ENCODE assay signal across 8 cellular contexts in genomic region chr11:76371170-76371569, GRCh38. TPM values are rescaled to one million over a fixed set of nuclear protein-coding genes. Genes with fewer than 3 reads are reported as not detected.
DNase-seq lines count a peak whose midpoint lies in the region; ATAC-seq lines count a peak whose summit lies in the region.

No MANE protein-coding gene starts in this region.

- H3K36me3 ChIP-seq in ACC112 (ENCODE audit: insufficient read depth, low read length) = no peaks in the 10 kb centered on the region

- H3K27me3 ChIP-seq in ACC112 (ENCODE audit: insufficient read depth, low read length) = no peaks in the 10 kb centered on the region

- no peak overlapping the region for H2AFZ ChIP-seq in ACC112 (ENCODE audit: low read length, unreplicated experiment)

- in situ Hi-C loops in KBM-7 (cut with MboI; ENCODE audit: low pct_unique_long_range_greater_than_20kb, low sequenced_read_pairs) = no loop called here

- peak overlapping the region; percentile 43 for H3K27ac ChIP-seq in ACC112 (ENCODE audit: low read depth, low read length)

- ATAC-seq in GM19463 (IDR thresholded peaks at IDR 0.05; ENCODE audit: unreplicated experiment) (peak; percentile 89), esophagus mucosa (peak; percentile 69)

- H3K4me3 ChIP-seq in ACC112 (ENCODE audit: low read depth, low read length) = no peak overlapping the region

- peaks cover 85% of the 10 kb centered on the region for H3K79me2 ChIP-seq in ACC112 (ENCODE audit: control insufficient read depth, insufficient read depth, low read length, unreplicated experiment)

- DNase-seq in RKO (ENCODE audit: low spot score) (peak; percentile 82), stromal cell of bone marrow (ENCODE audit: low read depth) (peak; percentile 51), KBM-7 (no peak), GOT3 (lab: John Stamatoyannopoulos, UW) (no peak), LoVo (ENCODE audit: low spot score) (no peak)

- H3K4me1 ChIP-seq in ACC112 (ENCODE audit: control insufficient read depth, insufficient read depth, low read length, unreplicated experiment) = peaks cover 24% of the 10 kb centered on the region

RNA-seq across cellular contexts. Expression of gene THAP12, which starts 9.8 kb away (rescaled TPM):
- 9.8 TPM for total RNA-seq in esophagus mucosa

RNA-seq across cellular contexts. Expression of gene GVQW3, which starts 10.0 kb away (rescaled TPM):
- 0.36 TPM for total RNA-seq in esophagus mucosa

Comparison
In these comparisons a context has a peak if more than half of its experiments do, and no peak if none do; other contexts are left out.
1. DNase-seq: peak in RKO (single experiment) and stromal cell of bone marrow (single experiment); none in KBM-7 (single experiment), GOT3 (single experiment) and LoVo (single experiment).